19 cellular contexts compared by ENCODE assay signal in genomic region chr10:605632-606325, GRCh38.
DNase-seq lines count a peak whose midpoint lies in the region; ATAC-seq lines count a peak whose summit lies in the region.
"Had no signal": no experiment of that assay in that cellular context is flagged by ENCODE, and none has a peak within 500 bp of the region (broad histone marks: within the 10 kb centered on the region; RNA-seq: fewer than 3 reads in every experiment).

No MANE protein-coding gene starts in this region.

- H3K4me1 ChIP-seq in BLaER1 treated with 17β-estradiol and CSF1 and Interleukin-3, amounts not matched to agents 10 nM and 100 nM: peaks cover 30 to 56% (median 48%) of the 10 kb centered on the region in 10 experiments

- peaks cover 29 to 90% (median 44%) of the 10 kb centered on the region in 11 experiments; a peak in 21 of 22 replicates for H3K27me3 ChIP-seq in BLaER1 treated with 17β-estradiol and CSF1 and Interleukin-3, amounts not matched to agents 10 nM and 100 nM
- no peaks in the 10 kb centered on the region for H3K27me3 ChIP-seq in MG63

- no peaks in the 10 kb centered on the region for H3K36me3 ChIP-seq in BLaER1 treated with 17β-estradiol and CSF1 and Interleukin-3, amounts not matched to agents 10 nM and 100 nM
- no peaks in the 10 kb centered on the region for H3K36me3 ChIP-seq in MG63
- H3K36me3 ChIP-seq: left ventricle myocardium inferior, WERI-Rb-1 had no signal

- peaks cover 0 to 2% (median 0%) of the 10 kb centered on the region in 11 experiments; a peak in 2 of 22 replicates for H3K9me3 ChIP-seq in BLaER1 treated with 17β-estradiol and CSF1 and Interleukin-3, amounts not matched to agents 10 nM and 100 nM (replicated peaks in 1 of 11)
- H3K9me3 ChIP-seq in MG63: no peaks in the 10 kb centered on the region
- H3K9me3 ChIP-seq: left ventricle myocardium inferior had no signal

- H4K20me1 ChIP-seq in BLaER1 treated with 17β-estradiol and CSF1 and Interleukin-3, amounts not matched to agents 10 nM and 100 nM: peaks cover 46 to 93% (median 89%) of the 10 kb centered on the region in 11 experiments; a peak in 21 of 22 replicates

- DNase-seq in SK-N-DZ (ENCODE audit: low spot score) (peak; percentile 60), left colon (no peak), posterior vena cava (ENCODE audit: low spot score) (peak; percentile 72), MG63 (no peak)
- DNase-seq: activated CD8-positive, alpha-beta memory T cell treated with anti-CD3 and anti-CD28 coated beads, Interleukin-2, amount 50 U/mL, for 48 hours; activated naive CD8-positive, alpha-beta T cell treated with anti-CD3 and anti-CD28 coated beads for 36 hours; DND-41; endodermal cell; left ventricle myocardium inferior; NCI-H1436; NCI-H510A treated with DMSO at 0.1 percent for 48 hours; stimulated activated CD4-positive, alpha-beta T cell treated with anti-CD3 and anti-CD28 coated beads, Interleukin-15, amount 100 ng/mL, for 24 hours; WERI-Rb-1 had no signal

- intact Hi-C loops in left colon (cut with DNase I, micrococcal nuclease) (no loop called here), posterior vena cava (cut with DNase I) (no loop called here)

- H3K27ac ChIP-seq in BLaER1 treated with 17β-estradiol and CSF1 and Interleukin-3, amounts not matched to agents 10 nM and 100 nM: no peak overlapping the region
- H3K27ac ChIP-seq: left ventricle myocardium inferior, WERI-Rb-1 had no signal

- ATAC-seq in left colon: peak; percentile 93
- ATAC-seq in GM21526 (IDR thresholded peaks at IDR 0.05; ENCODE audit: low FRiP score, unreplicated experiment): no peak
- ATAC-seq in GM21619 (IDR thresholded peaks at IDR 0.05; ENCODE audit: unreplicated experiment): no peak
- no peak for ATAC-seq in GM21381 (IDR thresholded peaks at IDR 0.05; ENCODE audit: unreplicated experiment)
- ATAC-seq: GM12878, SK-N-SH treated with all-trans-retinoic acid at 6 μM for 48 hours had no signal

- no peak overlapping the region for H3K4me3 ChIP-seq in BLaER1 treated with 17β-estradiol and CSF1 and Interleukin-3, amounts not matched to agents 10 nM and 100 nM
- no peak overlapping the region for H3K4me3 ChIP-seq in MG63
- H3K4me3 ChIP-seq: GM12878, left ventricle myocardium inferior had no signal

- no peak overlapping the region for H3K9ac ChIP-seq in BLaER1 treated with 17β-estradiol and CSF1 and Interleukin-3, amounts not matched to agents 10 nM and 100 nM

- H3K4me2 ChIP-seq in BLaER1 treated with 17β-estradiol and CSF1 and Interleukin-3, amounts not matched to agents 10 nM and 100 nM: peak overlapping the region; percentile 18 to 77 (median 43); a peak in 21 of 22 replicates

Comparison
In these comparisons a context has a peak if more than half of its experiments do, and no peak if none do; other contexts are left out.
1. DNase-seq: peak in SK-N-DZ (single experiment) and posterior vena cava (single experiment); none in left colon (0 of 2) and MG63 (single experiment).